ENCODE assay signal across 12 cellular contexts in genomic region chr1:119463569-119463968, GRCh38. TPM values are rescaled to one million over a fixed set of nuclear protein-coding genes. Genes with fewer than 3 reads are reported as not detected.
"Had no signal": no experiment of that assay in that cellular context is flagged by ENCODE, and none has a peak within 500 bp of the region (broad histone marks: within the 10 kb centered on the region; RNA-seq: fewer than 3 reads in every experiment).

No MANE protein-coding gene starts in this region.

- DNase-seq: GM23248, GOT3, H7, HFFc6, KBM-7 had no signal

- H3K9ac ChIP-seq: GM23248 had no signal

- ATAC-seq: HCT116, HepG2 had no signal

- H3K36me3 ChIP-seq: HAP-1 had no signal

- H2AFZ ChIP-seq: GM23248 had no signal

- H3K27ac ChIP-seq: GM23248, HL-60 had no signal

- H3K9me3 ChIP-seq: HAP-1 had no signal

- H3K4me3 ChIP-seq: GM23248, HAP-1 had no signal

RNA-seq across cellular contexts. Expression of gene HSD3B1, which starts 43.4 kb away (rescaled TPM):
- total RNA-seq: GM23248, H4, H7, HepG2, HFFc6, HT1080 had no signal
- polyA plus RNA-seq: GM23248, HepG2, IgD-negative memory B cell had no signal

RNA-seq across cellular contexts. Expression of gene HSD3B2, which starts 48.6 kb away (rescaled TPM):
- total RNA-seq: GM23248, H4, HepG2, HFFc6, HT1080 had no signal
- polyA plus RNA-seq: GM23248, IgD-negative memory B cell had no signal
